1 cellular context compared by ENCODE assay signal in genomic region chr12:53868516-53868986, GRCh38.
A peak's percentile ranks its signal among the peaks of the same experiment; 100 is the strongest.
TF ChIP-seq lines count a peak whose summit lies in the region.

No MANE protein-coding gene starts in this region.

TF ChIP-seq in HEK293, 187 proteins besides CTCF, POLR2A, EP300 and RAD21 (continued from another document):
- 0 out of 2 replicates have a peak, but pooled peaks have one; percentile 16 for TF ChIP-seq ZNF518A (tag by site-specific recombination; conservative IDR thresholded peaks at IDR 0.05; ENCODE audit: low read depth)
- TF ChIP-seq ZNF530 (tag by site-specific recombination; IDR thresholded peaks at IDR 0.05; ENCODE audit: low read depth) = no peak
- TF ChIP-seq EGR2 (tag by site-specific recombination; IDR thresholded peaks at IDR 0.05; ENCODE audit: low read depth) = peak; percentile 71
- TF ChIP-seq, protein P1, sequence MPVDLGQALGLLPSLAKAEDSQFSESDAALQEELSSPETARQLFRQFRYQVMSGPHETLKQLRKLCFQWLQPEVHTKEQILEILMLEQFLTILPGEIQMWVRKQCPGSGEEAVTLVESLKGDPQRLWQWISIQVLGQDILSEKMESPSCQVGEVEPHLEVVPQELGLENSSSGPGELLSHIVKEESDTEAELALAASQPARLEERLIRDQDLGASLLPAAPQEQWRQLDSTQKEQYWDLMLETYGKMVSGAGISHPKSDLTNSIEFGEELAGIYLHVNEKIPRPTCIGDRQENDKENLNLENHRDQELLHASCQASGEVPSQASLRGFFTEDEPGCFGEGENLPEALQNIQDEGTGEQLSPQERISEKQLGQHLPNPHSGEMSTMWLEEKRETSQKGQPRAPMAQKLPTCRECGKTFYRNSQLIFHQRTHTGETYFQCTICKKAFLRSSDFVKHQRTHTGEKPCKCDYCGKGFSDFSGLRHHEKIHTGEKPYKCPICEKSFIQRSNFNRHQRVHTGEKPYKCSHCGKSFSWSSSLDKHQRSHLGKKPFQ (tag by site-specific recombination; IDR thresholded peaks at IDR 0.05) = no peak
- no peak for TF ChIP-seq BCL11A (tag by site-specific recombination; IDR thresholded peaks at IDR 0.05; ENCODE audit: low read depth)
- TF ChIP-seq, protein P2, sequence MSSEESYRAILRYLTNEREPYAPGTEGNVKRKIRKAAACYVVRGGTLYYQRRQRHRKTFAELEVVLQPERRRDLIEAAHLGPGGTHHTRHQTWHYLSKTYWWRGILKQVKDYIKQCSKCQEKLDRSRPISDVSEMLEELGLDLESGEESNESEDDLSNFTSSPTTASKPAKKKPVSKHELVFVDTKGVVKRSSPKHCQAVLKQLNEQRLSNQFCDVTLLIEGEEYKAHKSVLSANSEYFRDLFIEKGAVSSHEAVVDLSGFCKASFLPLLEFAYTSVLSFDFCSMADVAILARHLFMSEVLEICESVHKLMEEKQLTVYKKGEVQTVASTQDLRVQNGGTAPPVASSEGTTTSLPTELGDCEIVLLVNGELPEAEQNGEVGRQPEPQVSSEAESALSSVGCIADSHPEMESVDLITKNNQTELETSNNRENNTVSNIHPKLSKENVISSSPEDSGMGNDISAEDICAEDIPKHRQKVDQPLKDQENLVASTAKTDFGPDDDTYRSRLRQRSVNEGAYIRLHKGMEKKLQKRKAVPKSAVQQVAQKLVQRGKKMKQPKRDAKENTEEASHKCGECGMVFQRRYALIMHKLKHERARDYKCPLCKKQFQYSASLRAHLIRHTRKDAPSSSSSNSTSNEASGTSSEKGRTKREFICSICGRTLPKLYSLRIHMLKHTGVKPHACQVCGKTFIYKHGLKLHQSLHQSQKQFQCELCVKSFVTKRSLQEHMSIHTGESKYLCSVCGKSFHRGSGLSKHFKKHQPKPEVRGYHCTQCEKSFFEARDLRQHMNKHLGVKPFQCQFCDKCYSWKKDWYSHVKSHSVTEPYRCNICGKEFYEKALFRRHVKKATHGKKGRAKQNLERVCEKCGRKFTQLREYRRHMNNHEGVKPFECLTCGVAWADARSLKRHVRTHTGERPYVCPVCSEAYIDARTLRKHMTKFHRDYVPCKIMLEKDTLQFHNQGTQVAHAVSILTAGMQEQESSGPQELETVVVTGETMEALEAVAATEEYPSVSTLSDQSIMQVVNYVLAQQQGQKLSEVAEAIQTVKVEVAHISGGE (tag by site-specific recombination; conservative IDR thresholded peaks at IDR 0.05; ENCODE audit: low read depth) = no peak
- no peak for TF ChIP-seq ZNF174 (tag by site-specific recombination; IDR thresholded peaks at IDR 0.05)
TF ChIP-seq in HEK293: peak in this region for 8.
